Comparison of ENCODE assay signal across 10 cellular contexts in the genomic region with DNA sequence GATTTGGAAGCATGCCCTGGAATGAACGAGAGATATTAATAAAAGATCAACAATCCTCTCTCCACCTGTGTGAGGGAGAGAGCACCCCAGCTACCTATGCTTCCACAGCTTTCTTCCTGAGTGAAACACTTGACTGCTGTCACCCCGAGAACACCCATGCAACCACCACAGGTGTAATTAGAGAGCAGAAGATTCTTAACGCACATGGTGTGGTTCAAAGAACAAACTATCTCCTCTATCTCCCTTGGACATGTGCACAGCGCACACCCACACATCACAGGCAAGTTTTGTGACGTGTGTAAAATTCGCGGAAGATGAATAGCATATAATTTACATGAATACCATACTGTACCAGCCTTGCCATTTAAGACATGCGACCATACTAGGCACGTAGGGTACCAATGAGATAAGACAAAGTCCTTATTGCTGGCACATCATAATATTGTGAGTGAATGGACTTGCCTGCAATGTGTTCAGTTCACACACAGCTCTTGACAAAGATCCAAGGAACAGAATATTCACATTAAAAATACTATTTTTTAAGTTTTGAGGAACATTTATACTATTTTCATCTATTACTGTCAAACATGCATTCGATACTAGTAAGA. TPM values are rescaled to one million over a fixed set of nuclear protein-coding genes. Genes with fewer than 3 reads are reported as not detected.
DNase-seq lines count a peak whose midpoint lies in the region; ATAC-seq and TF ChIP-seq lines count a peak whose summit lies in the region.
"Had no signal": no experiment of that assay in that cellular context is flagged by ENCODE, and none has a peak within 500 bp of the region (broad histone marks: within the 10 kb centered on the region; RNA-seq: fewer than 3 reads in every experiment).

No MANE protein-coding gene starts in this region.

- WGBS in endodermal cell (ENCODE audit: insufficient coverage in 1 of 2, insufficient read length in 1 of 2), 2 experiments: 95 to 97% methylated on average over 6 to 10 of the region's 10 CpGs

- H4K20me1 ChIP-seq in osteoblast (ENCODE audit: insufficient read depth, low read length): peaks cover 52% of the 10 kb centered on the region

- H3K9me3 Mint-ChIP-seq in endodermal cell (no peaks in the 10 kb centered on the region), type B pancreatic cell (no peaks in the 10 kb centered on the region)
- H3K9me3 Mint-ChIP-seq: activated naive CD8-positive, alpha-beta T cell treated with anti-CD3 and anti-CD28 coated beads, Interleukin-2, amount 10 ng/mL, durations not matched to agents 7 days and 5 days had no signal

- TF ChIP-seq CTCF in VCaP (conservative IDR thresholded peaks at IDR 0.05) (no peak), endodermal cell (conservative IDR thresholded peaks at IDR 0.05) (no peak), osteoblast (IDR thresholded peaks at IDR 0.05; ENCODE audit: extremely low read depth, low read depth, low read length) (no peak), type B pancreatic cell (conservative IDR thresholded peaks at IDR 0.05) (no peak)

- peak overlapping the region; percentile 80 for H3K27ac ChIP-seq in VCaP
- H3K27ac ChIP-seq in endodermal cell (ENCODE audit: low read depth, low read length): no peak overlapping the region
- H3K27ac ChIP-seq in osteoblast (ENCODE audit: low read depth, low read length): peak overlapping the region; percentile 72
- no peak overlapping the region for H3K27ac ChIP-seq in effector memory CD4-positive, alpha-beta T cell (ENCODE audit: insufficient read depth, low read length, poor library complexity, severe bottlenecking)
- H3K27ac ChIP-seq: BLaER1 treated with 17β-estradiol and CSF1 and Interleukin-3, amounts not matched to agents 10 nM and 100 nM had no signal

- no peak overlapping the region for H3K4me3 ChIP-seq in endodermal cell (ENCODE audit: low read length)
- H3K4me3 ChIP-seq in osteoblast (ENCODE audit: insufficient read depth, low read length): no peak overlapping the region
- H3K4me3 ChIP-seq in effector memory CD4-positive, alpha-beta T cell (ENCODE audit: insufficient read depth, low read depth, low read length, poor library complexity, severe bottlenecking): no peak overlapping the region
- H3K4me3 ChIP-seq: BLaER1 treated with 17β-estradiol and CSF1 and Interleukin-3, amounts not matched to agents 10 nM and 100 nM had no signal

- no peak overlapping the region for H3K4me2 ChIP-seq in osteoblast (ENCODE audit: insufficient read depth, low read length)

- no peak overlapping the region for H3K9ac ChIP-seq in endodermal cell (ENCODE audit: extremely low read depth, low read length, poor library complexity, severe bottlenecking)
- H3K9ac ChIP-seq: BLaER1 treated with 17β-estradiol and CSF1 and Interleukin-3, amounts not matched to agents 10 nM and 100 nM had no signal

- peak overlapping the region; percentile 27 for H3K27ac Mint-ChIP-seq in endodermal cell
- H3K27ac Mint-ChIP-seq in type B pancreatic cell: peak overlapping the region; percentile 93
- H3K27ac Mint-ChIP-seq in T-helper 17 cell: no peak overlapping the region
- H3K27ac Mint-ChIP-seq: activated naive CD8-positive, alpha-beta T cell treated with anti-CD3 and anti-CD28 coated beads, Interleukin-2, amount 10 ng/mL, durations not matched to agents 7 days and 5 days had no signal

- no peak for ATAC-seq in T-helper 17 cell

- H3K36me3 ChIP-seq in endodermal cell (ENCODE audit: control insufficient read depth, insufficient read depth, low read length) (peaks cover 58% of the 10 kb centered on the region), osteoblast (ENCODE audit: insufficient read depth, low read length) (peaks cover 51% of the 10 kb centered on the region)
- no peaks in the 10 kb centered on the region for H3K36me3 ChIP-seq in effector memory CD4-positive, alpha-beta T cell (ENCODE audit: control insufficient read depth, insufficient read depth, low read length)

- H3K27me3 Mint-ChIP-seq in endodermal cell (ENCODE audit: insufficient read depth): no peaks in the 10 kb centered on the region
- H3K27me3 Mint-ChIP-seq in type B pancreatic cell: no peaks in the 10 kb centered on the region
- peaks cover 30% of the 10 kb centered on the region for H3K27me3 Mint-ChIP-seq in T-helper 17 cell

- H3K4me1 Mint-ChIP-seq in endodermal cell (peaks cover 45% of the 10 kb centered on the region), type B pancreatic cell (ENCODE audit: unreplicated experiment) (peaks cover 54% of the 10 kb centered on the region), T-helper 17 cell (peaks cover 5% of the 10 kb centered on the region)
- H3K4me1 Mint-ChIP-seq: activated naive CD8-positive, alpha-beta T cell treated with anti-CD3 and anti-CD28 coated beads, Interleukin-2, amount 10 ng/mL, durations not matched to agents 7 days and 5 days had no signal

- peaks cover 69% of the 10 kb centered on the region for H3K79me2 ChIP-seq in osteoblast (ENCODE audit: insufficient read depth, low read length)

- H3K36me3 Mint-ChIP-seq in endodermal cell (ENCODE audit: low read depth) (peaks cover 46% of the 10 kb centered on the region), type B pancreatic cell (peaks cover 30% of the 10 kb centered on the region), T-helper 17 cell (ENCODE audit: low read depth) (peaks cover 4% of the 10 kb centered on the region)
- H3K36me3 Mint-ChIP-seq: activated naive CD8-positive, alpha-beta T cell treated with anti-CD3 and anti-CD28 coated beads, Interleukin-2, amount 10 ng/mL, durations not matched to agents 7 days and 5 days had no signal

- no peak overlapping the region for H2AFZ ChIP-seq in osteoblast (ENCODE audit: low read length)

- no peak for DNase-seq in endodermal cell
- no peak for DNase-seq in osteoblast (ENCODE audit: insufficient read length, low spot score, missing footprints)
- DNase-seq in type B pancreatic cell (ENCODE audit: extremely low spot score, unreplicated experiment): no peak
- no peak for DNase-seq in NCI-H2196 (lab: John Stamatoyannopoulos, UW; ENCODE audit: unreplicated experiment)
- DNase-seq in effector memory CD4-positive, alpha-beta T cell: no peak
- DNase-seq in T-helper 17 cell: no peak
- no peak for DNase-seq in Kasumi-1 (lab: John Stamatoyannopoulos, UW)
- DNase-seq: activated naive CD8-positive, alpha-beta T cell treated with anti-CD3 and anti-CD28 coated beads, Interleukin-2, amount 10 ng/mL, durations not matched to agents 7 days and 5 days had no signal

- H3K4me3 Mint-ChIP-seq in endodermal cell (no peak overlapping the region), type B pancreatic cell (no peak overlapping the region), T-helper 17 cell (no peak overlapping the region)
- H3K4me3 Mint-ChIP-seq: activated naive CD8-positive, alpha-beta T cell treated with anti-CD3 and anti-CD28 coated beads, Interleukin-2, amount 10 ng/mL, durations not matched to agents 7 days and 5 days had no signal

- H3K4me1 ChIP-seq in endodermal cell (ENCODE audit: control insufficient read depth, insufficient read depth, low read length): peaks cover 20% of the 10 kb centered on the region
- H3K4me1 ChIP-seq in osteoblast (ENCODE audit: insufficient read depth, low read length): peaks cover 50% of the 10 kb centered on the region
- no peaks in the 10 kb centered on the region for H3K4me1 ChIP-seq in effector memory CD4-positive, alpha-beta T cell (ENCODE audit: control insufficient read depth, insufficient read depth, low read length, poor library complexity, severe bottlenecking)

- H3K27me3 ChIP-seq in endodermal cell (ENCODE audit: control insufficient read depth, insufficient read depth, low read length, poor library complexity, severe bottlenecking): no peaks in the 10 kb centered on the region
- H3K27me3 ChIP-seq in osteoblast (ENCODE audit: insufficient read depth, low read length): no peaks in the 10 kb centered on the region
- H3K27me3 ChIP-seq in effector memory CD4-positive, alpha-beta T cell (replicated peaks; ENCODE audit: control insufficient read depth, insufficient read depth, low read length, poor library complexity, severe bottlenecking): no peaks in the 10 kb centered on the region
- H3K27me3 ChIP-seq: BLaER1 treated with 17β-estradiol and CSF1 and Interleukin-3, amounts not matched to agents 10 nM and 100 nM had no signal

- H3K9me3 ChIP-seq in endodermal cell (ENCODE audit: control insufficient read depth, low read length) (no peaks in the 10 kb centered on the region), osteoblast (ENCODE audit: low read depth, low read length) (no peaks in the 10 kb centered on the region), T-helper 17 cell (ENCODE audit: control insufficient read depth, low read length, poor library complexity, severe bottlenecking) (no peaks in the 10 kb centered on the region)
- H3K9me3 ChIP-seq in effector memory CD4-positive, alpha-beta T cell (ENCODE audit: control insufficient read depth, low read length): no peaks in the 10 kb centered on the region
- H3K9me3 ChIP-seq: BLaER1 treated with 17β-estradiol and CSF1 and Interleukin-3, amounts not matched to agents 10 nM and 100 nM had no signal

RNA-seq across cellular contexts. Expression of gene ERRFI1, which starts 11.6 kb away (rescaled TPM):
- 10 to 100 TPM; 61.4 to 72.5 TPM for total RNA-seq in endodermal cell
- polyA plus RNA-seq in endodermal cell (2013, experiment 1 of 2): 49.4 TPM
- polyA plus RNA-seq in endodermal cell (2013, experiment 2 of 2): 46.4 TPM
- total RNA-seq in osteoblast: 60.4 and 69.5 TPM in 2 replicates
- 83.3 and 104 TPM in 2 replicates for total RNA-seq in type B pancreatic cell (ENCODE audit: low replicate concordance)
- 1 to 10 TPM; 1.1 to 1.8 TPM for total RNA-seq in T-helper 17 cell

RNA-seq across cellular contexts. Expression of gene PARK7, which starts 53.0 kb away (rescaled TPM):
- 100 to 1,000 TPM; 304 to 378 TPM for total RNA-seq in endodermal cell
- 288 TPM for polyA plus RNA-seq in endodermal cell (2013, experiment 1 of 2)
- polyA plus RNA-seq in endodermal cell (2013, experiment 2 of 2): 280 TPM
- 158 and 168 TPM in 2 replicates for total RNA-seq in osteoblast
- total RNA-seq in type B pancreatic cell (ENCODE audit: low replicate concordance): 206 and 279 TPM in 2 replicates
- total RNA-seq in T-helper 17 cell: 100 to 1,000 TPM; 106 to 123 TPM

Comparison
In these comparisons a context has a peak if more than half of its experiments do, and no peak if none do; other contexts are left out.
1. H3K27ac ChIP-seq: peak in VCaP (single experiment) and osteoblast (single experiment); none in endodermal cell (single experiment) and effector memory CD4-positive, alpha-beta T cell (single experiment).
2. RNA of gene ERRFI1, which starts 11.6 kb away (total RNA-seq): 83.3 to 104 TPM in type B pancreatic cell, 61.4 to 72.5 TPM in endodermal cell and 60.4 to 69.5 TPM in osteoblast; 1.1 to 1.8 TPM in T-helper 17 cell; every median in the first group is over 10 times any median in the second.